14 cellular contexts compared by ENCODE assay signal in the genomic region with DNA sequence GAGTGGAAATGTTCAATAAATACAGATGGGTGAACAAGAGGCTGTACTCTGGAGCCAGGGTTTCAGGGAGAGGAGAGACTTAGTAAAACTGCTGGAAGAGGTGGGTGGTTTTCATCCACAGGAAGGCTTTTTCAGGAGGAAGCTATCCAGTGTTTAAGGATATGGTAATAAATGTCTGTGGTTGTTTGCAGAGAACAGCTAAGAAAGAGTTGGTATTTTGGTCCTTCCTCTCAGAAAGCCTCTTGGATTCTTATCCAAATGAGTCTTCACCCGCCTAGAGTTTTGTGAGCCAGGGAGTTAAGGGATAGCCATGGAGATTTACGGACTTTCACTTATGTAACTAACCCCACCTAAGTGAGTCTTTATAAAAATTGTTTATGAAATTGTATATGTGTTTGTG.
"Had no signal": no experiment of that assay in that cellular context is flagged by ENCODE, and none has a peak within 500 bp of the region (broad histone marks: within the 10 kb centered on the region; RNA-seq: fewer than 3 reads in every experiment).

No MANE protein-coding gene starts in this region.

- H3K4me3 ChIP-seq: adrenal gland, hepatocyte, tibial artery, vagina had no signal

- H3K9ac ChIP-seq: parathyroid adenoma had no signal

- H3K79me2 ChIP-seq: hepatocyte, parathyroid adenoma had no signal

- H3K27me3 ChIP-seq: adrenal gland, hepatocyte, tibial artery, vagina had no signal

- DNase-seq: activated CD4-positive, alpha-beta T cell treated with anti-CD3 and anti-CD28 coated beads, Interleukin-2, amount 50 U/mL, for 1 hour; activated CD4-positive, CD25-positive, alpha-beta regulatory T cell; activated naive CD4-positive, alpha-beta T cell treated with anti-CD3 and anti-CD28 coated beads, Interleukin-2, amount 10 ng/mL, durations not matched to agents 7 days and 5 days; activated T-cell treated with anti-CD3 and anti-CD28 coated beads for 4 hours; adrenal gland; cerebellar nuclear complex; erythroblast; T-helper 17 cell; tibial artery had no signal

- H3K4me2 ChIP-seq: hepatocyte had no signal

- H3K27ac ChIP-seq: adrenal gland, hepatocyte, parathyroid adenoma, tibial artery, vagina had no signal

- H3K9me3 ChIP-seq: adrenal gland, tibial artery, vagina had no signal

- H3K4me1 ChIP-seq: parathyroid adenoma had no signal

- H3K36me3 ChIP-seq: adrenal gland, tibial artery, vagina had no signal

- ATAC-seq: activated T-helper 17 cell treated with anti-CD3 and anti-CD28 coated beads, Interleukin-2, amount 50 U/mL, for 72 hours; stimulated activated memory B cell treated with anti-CD40 and anti-IgM and Interleukin-4, amounts not matched to agents 10 μg/mL and 1 μg/mL and 100 μg/mL, for 72 hours; T-helper 17 cell had no signal

- H2AFZ ChIP-seq: hepatocyte, parathyroid adenoma had no signal
